In the genomic region with DNA sequence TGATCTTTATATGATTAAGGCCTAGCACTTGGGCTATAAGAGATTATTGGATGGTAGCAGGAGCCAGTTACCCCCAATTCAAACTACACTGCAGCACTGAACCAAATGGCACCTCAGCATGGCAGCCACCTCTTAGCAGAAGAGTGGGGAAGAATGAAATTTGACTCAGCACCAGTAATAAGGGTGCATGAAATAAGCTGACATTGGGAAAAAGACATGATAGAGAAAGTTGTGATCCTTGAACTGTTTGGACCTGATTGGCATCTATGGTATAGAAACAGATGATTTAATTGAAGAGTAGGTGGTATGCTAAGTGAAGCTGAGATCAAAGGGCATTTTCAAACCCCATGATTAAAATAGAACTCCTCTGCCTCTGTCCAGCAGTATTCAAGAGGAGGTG, we compare ENCODE assay signal across 33 cellular contexts.
"Had no signal": no experiment of that assay in that cellular context is flagged by ENCODE, and none has a peak within 500 bp of the region (broad histone marks: within the 10 kb centered on the region; RNA-seq: fewer than 3 reads in every experiment).

No MANE protein-coding gene starts in this region.

- FAIRE-seq: astrocyte, TTC549 had no signal

- H3K27ac ChIP-seq: adrenal gland, body of pancreas, brain microvascular endothelial cell, breast epithelium, VCaP had no signal

- H3K4me3 ChIP-seq: adrenal gland, body of pancreas, breast epithelium had no signal

- H3K27me3 ChIP-seq: adrenal gland, body of pancreas, brain microvascular endothelial cell, breast epithelium had no signal

- H3K9me3 ChIP-seq: adrenal gland, body of pancreas, breast epithelium had no signal

- DNase-seq: activated B cell treated with CpG ODN at 0.5 μM for 24 hours; activated CD4-positive, alpha-beta memory T cell treated with anti-CD3 and anti-CD28 coated beads for 36 hours; activated CD4-positive, alpha-beta T cell treated with anti-CD3 and anti-CD28 coated beads for 4 hours; activated CD4-positive, alpha-beta T cell treated with anti-CD3 and anti-CD28 coated beads, Interleukin-2, amount 10 ng/mL, durations not matched to agents 24 days and 14 days; activated CD4-positive, alpha-beta T cell treated with anti-CD3 and anti-CD28 coated beads, Interleukin-2, amount 50 U/mL, for 1 hour; activated CD4-positive, alpha-beta T cell treated with anti-CD3 and anti-CD28 coated beads, Interleukin-2, amount 50 U/mL, for 4 hours; activated CD4-positive, CD25-positive, alpha-beta regulatory T cell treated with anti-CD3 and anti-CD28 coated beads, Interleukin-2, amount 50 U/mL, for 72 hours; activated CD8-positive, alpha-beta memory T cell treated with anti-CD3 and anti-CD28 coated beads, Interleukin-2, amount 50 U/mL, for 4 hours; activated CD8-positive, alpha-beta T cell treated with anti-CD3 and anti-CD28 coated beads for 36 hours; activated effector memory CD4-positive, alpha-beta T cell treated with anti-CD3 and anti-CD28 coated beads, Interleukin-2, amount 50 U/mL, for 16 hours; activated gamma-delta T cell treated with Interleukin-2 at 50 U/mL for 16 hours; activated naive CD4-positive, alpha-beta T cell; activated naive CD4-positive, alpha-beta T cell treated with anti-CD3 and anti-CD28 coated beads for 36 hours; activated naive CD4-positive, alpha-beta T cell treated with anti-CD3 and anti-CD28 coated beads, Interleukin-2, amount 50 U/mL, for 16 hours; activated naive CD8-positive, alpha-beta T cell treated with anti-CD3 and anti-CD28 coated beads for 36 hours; activated T-cell treated with anti-CD3 and anti-CD28 coated beads for 4 hours; activated T-cell treated with anti-CD3 and anti-CD28 coated beads, Interleukin-2, amount 50 U/mL, for 1 hour; activated T-cell treated with anti-CD3 and anti-CD28 coated beads, Interleukin-2, amount 50 U/mL, for 4 hours; activated T-cell treated with anti-CD3 and anti-CD28 coated beads, Interleukin-2, amount 50 U/mL, for 72 hours; adrenal gland; amniotic stem cell; aorta; body of pancreas; brain microvascular endothelial cell; central memory CD4-positive, alpha-beta T cell; T-helper 2 cell; T-helper 9 cell had no signal

- ATAC-seq: activated CD8-positive, alpha-beta T cell treated with anti-CD3 and anti-CD28 coated beads for 36 hours; activated naive CD4-positive, alpha-beta T cell treated with anti-CD3 and anti-CD28 coated beads, Interleukin-2, amount 50 U/mL, for 72 hours; activated T-cell treated with anti-CD3 and anti-CD28 coated beads, Interleukin-2, amount 50 U/mL, for 4 hours; activated T-cell treated with anti-CD3 and anti-CD28 coated beads, Interleukin-2, amount 50 U/mL, for 72 hours; activated T-helper 17 cell treated with anti-CD3 and anti-CD28 coated beads, Interleukin-2, amount 50 U/mL, for 72 hours; body of pancreas had no signal

- H3K36me3 ChIP-seq: adrenal gland, brain microvascular endothelial cell, breast epithelium had no signal

- H3K4me1 ChIP-seq: adrenal gland, body of pancreas, breast epithelium had no signal
